In the genomic region with DNA sequence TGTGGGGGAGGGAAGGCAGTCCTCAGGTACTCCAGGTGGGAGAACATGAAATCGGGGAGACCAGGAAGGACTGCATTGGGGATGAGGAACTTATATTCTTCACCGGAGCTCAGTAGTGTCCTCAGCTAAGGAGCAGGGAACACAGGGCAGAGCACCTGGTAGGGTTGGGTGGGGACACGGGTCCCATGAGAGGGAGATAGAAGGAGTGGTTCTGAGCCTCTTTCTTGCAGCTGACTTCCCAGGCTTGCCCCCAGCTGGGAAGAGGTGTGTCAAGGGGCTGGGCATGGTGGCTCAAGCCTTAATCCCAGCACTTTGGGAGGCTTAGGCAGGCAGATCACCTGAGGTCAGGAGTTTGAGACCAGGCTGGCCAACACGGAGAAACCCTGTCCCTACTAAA, we compare ENCODE assay signal across 1 cellular context.
TF ChIP-seq lines count a peak whose summit lies in the region.

No MANE protein-coding gene starts in this region.

TF ChIP-seq in endothelial cell of umbilical vein, 7 proteins besides CTCF, POLR2A, EP300 and RAD21:
- TF ChIP-seq MYC (IDR thresholded peaks at IDR 0.05; ENCODE audit: low read depth, low read length) (no peak), EZH2 (IDR thresholded peaks at IDR 0.05; ENCODE audit: borderline replicate concordance, low read depth, low read length, severe bottlenecking) (no peak), FOS (IDR thresholded peaks at IDR 0.05; ENCODE audit: borderline replicate concordance, insufficient read depth, low read length) (no peak), JUN (IDR thresholded peaks at IDR 0.05; ENCODE audit: borderline replicate concordance, insufficient read depth, insufficient read length, low read depth) (no peak), GATA2 (IDR thresholded peaks at IDR 0.05; ENCODE audit: insufficient read depth, insufficient read length, low read depth, low read length) (no peak), POLR2AphosphoS5 (IDR thresholded peaks at IDR 0.05; ENCODE audit: insufficient read depth, low read depth, low read length) (no peak)
